In genomic region chr5:72137826-72138409, GRCh38 we compare ENCODE assay signal across 10 cellular contexts. TPM values are rescaled to one million over a fixed set of nuclear protein-coding genes. Genes with fewer than 3 reads are reported as not detected.
A peak's percentile ranks its signal among the peaks of the same experiment; 100 is the strongest.
DNase-seq lines count a peak whose midpoint lies in the region; ATAC-seq and TF ChIP-seq lines count a peak whose summit lies in the region.
"Had no signal": no experiment of that assay in that cellular context is flagged by ENCODE, and none has a peak within 500 bp of the region (broad histone marks: within the 10 kb centered on the region; RNA-seq: fewer than 3 reads in every experiment).

No MANE protein-coding gene starts in this region.

- H3K27me3 ChIP-seq in left ventricle myocardium inferior (ENCODE audit: low read depth) (no peaks in the 10 kb centered on the region), upper lobe of right lung (no peaks in the 10 kb centered on the region)

- H3K4me3 ChIP-seq in left ventricle myocardium inferior, result no peak overlapping the region
- no peak overlapping the region for H3K4me3 ChIP-seq in upper lobe of right lung

- ATAC-seq in left cardiac atrium (no peak), upper lobe of right lung (peak; percentile 39), GM21381 (IDR thresholded peaks at IDR 0.05; ENCODE audit: unreplicated experiment) (no peak)
- ATAC-seq: left colon had no signal

- DNase-seq in left ventricle myocardium inferior, result no peak
- DNase-seq in left cardiac atrium, result no peak
- DNase-seq in SW480 (ENCODE audit: low spot score), result peak; percentile 20
- peak; percentile 19 for DNase-seq in germinal center (ENCODE audit: low spot score)
- DNase-seq in upper lobe of right lung, result no peak
- DNase-seq in SHP77 (lab: John Stamatoyannopoulos, UW), result no peak
- no peak for DNase-seq in effector CD4-positive, alpha-beta T cell
- DNase-seq: activated CD4-positive, alpha-beta T cell treated with anti-CD3 and anti-CD28 coated beads, Interleukin-2, amount 50 U/mL, for 4 hours; left colon had no signal

- intact Hi-C loops in left ventricle myocardium inferior (cut with micrococcal nuclease) (loop anchor here (10.0 kb wide), 1 partner anchor 167 kb away; no protein-coding TSS in a partner anchor), left cardiac atrium (cut with DNase I) (loop anchor here in 1 of 2 donors (10.0 kb wide), 1 partner anchor 67 kb away; no protein-coding TSS in a partner anchor), upper lobe of right lung (cut with DNase I) (no loop called here)

- no peaks in the 10 kb centered on the region for H3K36me3 ChIP-seq in left ventricle myocardium inferior
- no peaks in the 10 kb centered on the region for H3K36me3 ChIP-seq in upper lobe of right lung

- no peaks in the 10 kb centered on the region for H3K9me3 ChIP-seq in left ventricle myocardium inferior (replicated peaks)
- H3K9me3 ChIP-seq in upper lobe of right lung, result no peaks in the 10 kb centered on the region

- TF ChIP-seq CTCF in left ventricle myocardium inferior (IDR thresholded peaks at IDR 0.05; ENCODE audit: borderline replicate concordance) (peak; percentile 69), upper lobe of right lung (IDR thresholded peaks at IDR 0.05) (peak; percentile 54)

- H3K4me1 ChIP-seq in left ventricle myocardium inferior, result peaks cover 74% of the 10 kb centered on the region
- H3K4me1 ChIP-seq in upper lobe of right lung, result no peaks in the 10 kb centered on the region

- H3K27ac ChIP-seq in left ventricle myocardium inferior (replicated peaks), result no peak overlapping the region
- no peak overlapping the region for H3K27ac ChIP-seq in upper lobe of right lung

RNA-seq across cellular contexts. Expression of gene MAP1B, which starts 30.6 kb away (rescaled TPM):
- total RNA-seq in left ventricle myocardium inferior, result 73.2 TPM
- total RNA-seq in left cardiac atrium, result 100 to 1,000 TPM; 163 to 224 TPM
- 20.5 TPM for total RNA-seq in upper lobe of right lung

Comparison
In these comparisons a context has a peak if more than half of its experiments do, and no peak if none do; other contexts are left out.
1. DNase-seq: peak in SW480 (single experiment) and germinal center (single experiment); none in left ventricle myocardium inferior (single experiment), left cardiac atrium (single experiment), upper lobe of right lung (single experiment), SHP77 (0 of 2) and effector CD4-positive, alpha-beta T cell (single experiment).